Comparison of ENCODE assay signal across 23 cellular contexts in the genomic region with DNA sequence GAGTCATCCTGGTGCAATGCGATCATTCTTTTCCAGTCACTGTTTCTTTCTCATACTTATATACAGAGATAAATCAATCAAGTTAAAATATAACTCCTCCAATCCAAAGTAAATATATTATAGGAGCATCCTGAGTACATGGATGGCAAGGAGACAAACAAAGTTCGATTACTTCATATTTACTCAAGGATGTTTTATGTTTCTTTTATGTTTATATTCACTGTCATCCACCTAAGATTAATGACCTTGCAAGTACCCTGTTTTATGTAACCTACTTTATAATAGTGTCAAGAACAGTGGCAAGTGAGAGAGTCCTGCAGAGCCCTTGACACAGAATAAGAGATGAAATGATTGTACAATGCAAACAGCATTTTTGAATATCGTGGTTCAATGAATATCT. TPM values are rescaled to one million over a fixed set of nuclear protein-coding genes. Genes with fewer than 3 reads are reported as not detected.
"Had no signal": no experiment of that assay in that cellular context is flagged by ENCODE, and none has a peak within 500 bp of the region (broad histone marks: within the 10 kb centered on the region; RNA-seq: fewer than 3 reads in every experiment).

A gene (minus strand): TSS at position 33 of the 400 bp plus-strand sequence. CDS start 26 bp downstream, at position 7.

- DNase-seq: colonic mucosa; effector CD8-positive, alpha-beta T cell; heart right ventricle; hypothalamus; kidney glomerular epithelial cell; mesendoderm; naive thymus-derived CD4-positive, alpha-beta T cell; nephron progenitor cell; psoas muscle; sigmoid colon; stimulated activated CD4-positive, alpha-beta T cell treated with anti-CD3 and anti-CD28 coated beads, Interleukin-12 subunit alpha, Interleukin-12 subunit beta, amount 100 ng/mL, for 4 hours; stimulated activated naive CD4-positive, alpha-beta T cell; stomach; substantia nigra; transverse colon had no signal

RNA-seq across cellular contexts. Expression of the gene that starts here (rescaled TPM):
- total RNA-seq: colonic mucosa; dermis microvascular lymphatic vessel endothelial cell; esophagus mucosa; fibroblast of lung; frontal cortex; heart right ventricle; lung microvascular endothelial cell; naive thymus-derived CD4-positive, alpha-beta T cell; omental fat pad; psoas muscle; thoracic aorta; urinary bladder had no signal
